In the genomic region with DNA sequence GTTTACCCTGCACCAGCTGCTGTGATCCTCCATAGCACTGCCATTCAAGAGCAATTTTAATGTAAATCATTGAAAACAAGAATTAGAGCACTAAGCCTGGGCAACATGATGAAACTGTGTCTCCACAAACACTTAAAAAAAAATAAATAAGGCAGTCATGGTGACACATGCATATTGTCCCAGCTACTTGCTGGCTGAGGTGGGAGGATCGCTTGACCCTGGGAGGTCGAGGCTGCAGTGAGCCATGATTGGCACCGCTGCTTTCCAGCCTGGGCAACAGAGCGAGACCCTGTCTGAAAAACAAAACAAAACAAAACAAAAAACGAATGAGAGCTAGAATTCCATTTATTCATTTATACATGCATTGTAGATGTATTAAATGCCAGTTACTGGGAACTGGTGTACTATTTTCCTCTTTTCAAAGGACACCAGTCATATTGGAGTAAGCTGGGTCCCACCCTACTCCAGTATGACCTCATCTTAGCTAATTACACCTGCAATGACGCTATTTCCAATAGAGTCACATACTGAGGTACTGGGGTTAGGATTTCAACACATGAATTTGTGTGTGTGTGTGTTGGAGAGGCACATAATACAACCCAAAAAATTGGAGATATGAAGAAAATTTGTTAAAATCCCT, we compare ENCODE assay signal across 24 cellular contexts.
A peak's percentile ranks its signal among the peaks of the same experiment; 100 is the strongest.
DNase-seq lines count a peak whose midpoint lies in the region; ATAC-seq and TF ChIP-seq lines count a peak whose summit lies in the region.
"Had no signal": no experiment of that assay in that cellular context is flagged by ENCODE, and none has a peak within 500 bp of the region (broad histone marks: within the 10 kb centered on the region; RNA-seq: fewer than 3 reads in every experiment).

No MANE protein-coding gene starts in this region.

- peaks cover 22% of the 10 kb centered on the region for H3K27me3 Mint-ChIP-seq in nephron progenitor cell (ENCODE audit: low read depth, poor library complexity)
- H3K27me3 Mint-ChIP-seq in stimulated activated naive CD8-positive, alpha-beta T cell treated with anti-CD3 and anti-CD28 coated beads, Interleukin-15, amount 100 ng/mL, for 72 hours: no peaks in the 10 kb centered on the region
- H3K27me3 Mint-ChIP-seq: activated naive CD4-positive, alpha-beta T cell treated with anti-CD3 and anti-CD28 coated beads, Interleukin-2, amount 10 ng/mL, durations not matched to agents 7 days and 5 days; T-cell had no signal

- no peak overlapping the region for H2BK120ac ChIP-seq in mesenchymal stem cell (ENCODE audit: low read depth, low read length)

- in situ Hi-C loops in brain microvascular endothelial cell (cut with HindIII; ENCODE audit: low pct_ligation_motif_present, low sequenced_read_pairs): no loop called here

- ATAC-seq in HCT116: no peak
- no peak for ATAC-seq in GM21717 (IDR thresholded peaks at IDR 0.05; ENCODE audit: unreplicated experiment)
- ATAC-seq in stimulated activated naive CD8-positive, alpha-beta T cell treated with anti-CD3 and anti-CD28 coated beads, Interleukin-15, amount 100 ng/mL, for 72 hours: no peak
- ATAC-seq: activated T-cell treated with anti-CD3 and anti-CD28 coated beads, Interleukin-2, amount 50 U/mL, for 4 hours; heart right ventricle; T-cell had no signal

- no peaks in the 10 kb centered on the region for H3K9me3 Mint-ChIP-seq in nephron progenitor cell
- peaks cover 0 to 4% of the 10 kb centered on the region in 2 donors for H3K9me3 Mint-ChIP-seq in stimulated activated naive CD8-positive, alpha-beta T cell treated with anti-CD3 and anti-CD28 coated beads, Interleukin-15, amount 100 ng/mL, for 72 hours
- H3K9me3 Mint-ChIP-seq: activated naive CD4-positive, alpha-beta T cell treated with anti-CD3 and anti-CD28 coated beads, Interleukin-2, amount 10 ng/mL, durations not matched to agents 7 days and 5 days; activated T-cell treated with anti-CD3 and anti-CD28 coated beads, Interleukin-2, amount 50 U/mL, for 4 hours; neural crest cell; stimulated activated memory B cell treated with anti-CD40 and anti-IgM and Interleukin-4, amounts not matched to agents 10 μg/mL and 1 μg/mL and 100 μg/mL, for 72 hours; T-cell had no signal

- H4K91ac ChIP-seq in mesenchymal stem cell (ENCODE audit: low read length): no peak overlapping the region

- no peak overlapping the region for H2BK12ac ChIP-seq in mesenchymal stem cell (ENCODE audit: low read length in 2 of 2)

- H3K36me3 ChIP-seq in HCT116 (ENCODE audit: control insufficient read depth in 1 of 2, insufficient read depth in 2 of 2, low read length in 2 of 2): no peaks in the 10 kb centered on the region
- peaks cover 98% of the 10 kb centered on the region for H3K36me3 ChIP-seq in brain microvascular endothelial cell (replicated peaks)
- H3K36me3 ChIP-seq in mesenchymal stem cell (ENCODE audit: control insufficient read depth in 1 of 2, insufficient read depth in 2 of 2, low read depth in 1 of 2, low read length in 2 of 2): peaks cover 52 to 70% of the 10 kb centered on the region in 2 experiments
- H3K36me3 ChIP-seq: HAP-1 had no signal

- RAD21 ChIA-PET in HCT116 (lab: Charles Lee; ENCODE audit: low non-redundant PET in 1 of 2, low total read pairs in 2 of 2, uncharacterized antibody in 2 of 2, unreplicated experiment in 2 of 2): no interaction called here

- H3K4me3 ChIP-seq in HCT116 (replicated peaks in 1 of 2; ENCODE audit: low read depth in 1 of 2, low read length in 2 of 2) (no peak overlapping the region), brain microvascular endothelial cell (ENCODE audit: low read depth, low read length) (no peak overlapping the region), mesenchymal stem cell (ENCODE audit: insufficient read depth in 1 of 2, low read depth in 1 of 2, low read length in 2 of 2) (no peak overlapping the region)
- H3K4me3 ChIP-seq: dorsolateral prefrontal cortex, HAP-1, heart right ventricle, thyroid gland had no signal

- no peak overlapping the region for H2AK5ac ChIP-seq in mesenchymal stem cell (ENCODE audit: low read length, severe bottlenecking)

- H3K23ac ChIP-seq in mesenchymal stem cell (ENCODE audit: low read length in 2 of 2): no peak overlapping the region

- BruUV-seq in HCT116 (replicated peaks; lab: Mats Ljungman, UMichigan): no TSS peak

- H3K36me3 Mint-ChIP-seq in nephron progenitor cell (ENCODE audit: low read depth): no peaks in the 10 kb centered on the region
- H3K36me3 Mint-ChIP-seq: stimulated activated memory B cell treated with anti-CD40 and anti-IgM and Interleukin-4, amounts not matched to agents 10 μg/mL and 1 μg/mL and 100 μg/mL, for 72 hours had no signal

- H3K27me3 ChIP-seq in HCT116 (ENCODE audit: insufficient read depth, low read length) (no peaks in the 10 kb centered on the region), brain microvascular endothelial cell (replicated peaks) (no peaks in the 10 kb centered on the region), mesenchymal stem cell (ENCODE audit: control insufficient read depth in 1 of 2, insufficient read depth in 1 of 2, low read length in 2 of 2) (no peaks in the 10 kb centered on the region)
- H3K27me3 ChIP-seq: dorsolateral prefrontal cortex, heart right ventricle, thyroid gland had no signal

- H3K4me2 ChIP-seq in HCT116 (ENCODE audit: low read length): peak overlapping the region; percentile 62
- no peak overlapping the region for H3K4me2 ChIP-seq in mesenchymal stem cell (ENCODE audit: low read length, poor library complexity, severe bottlenecking)

- TF ChIP-seq POLR2A in HCT116 (IDR thresholded peaks at IDR 0.05; ENCODE audit: borderline replicate concordance, extremely low read depth, insufficient read depth, insufficient read length): no peak

- DNase-seq in HCT116 (ENCODE audit: low read depth, low spot score): no peak
- peak; percentile 78 for DNase-seq in NCI-H345 (lab: John Stamatoyannopoulos, UW)
- no peak for DNase-seq in brain microvascular endothelial cell
- DNase-seq in nephron progenitor cell: no peak
- DNase-seq in mesenchymal stem cell: no peak
- DNase-seq in posterior vena cava (ENCODE audit: low spot score): no peak
- no peak for DNase-seq in stimulated activated naive CD8-positive, alpha-beta T cell treated with anti-CD3 and anti-CD28 coated beads, Interleukin-15, amount 100 ng/mL, for 72 hours
- DNase-seq: activated CD8-positive, alpha-beta memory T cell treated with anti-CD3 and anti-CD28 coated beads for 24 hours; activated naive CD4-positive, alpha-beta T cell treated with anti-CD3 and anti-CD28 coated beads, Interleukin-2, amount 10 ng/mL, durations not matched to agents 7 days and 5 days; activated T-cell treated with anti-CD3 and anti-CD28 coated beads, Interleukin-2, amount 50 U/mL, for 4 hours; dorsolateral prefrontal cortex; heart right ventricle; NCI-H1092; NCI-H2081 treated with DMSO at 0.1 percent for 48 hours; NCI-H524 treated with DMSO at 0.1 percent for 48 hours; posterior cingulate gyrus; SIG-M5; stimulated activated CD4-positive, alpha-beta T cell treated with anti-CD3 and anti-CD28 coated beads, Interleukin-2, amount 100 ng/mL, for 24 hours; T-cell had no signal

- CTCF ChIA-PET in HCT116 (lab: Charles Lee): no interaction called here

- H3K79me2 ChIP-seq in HCT116 (ENCODE audit: insufficient read depth, low read length): no peaks in the 10 kb centered on the region

- H3K27ac Mint-ChIP-seq in nephron progenitor cell: peak overlapping the region; percentile 6
- H3K27ac Mint-ChIP-seq in stimulated activated naive CD8-positive, alpha-beta T cell treated with anti-CD3 and anti-CD28 coated beads, Interleukin-15, amount 100 ng/mL, for 72 hours: no peak overlapping the region
- H3K27ac Mint-ChIP-seq: activated naive CD4-positive, alpha-beta T cell treated with anti-CD3 and anti-CD28 coated beads, Interleukin-2, amount 10 ng/mL, durations not matched to agents 7 days and 5 days; stimulated activated memory B cell treated with anti-CD40 and anti-IgM and Interleukin-4, amounts not matched to agents 10 μg/mL and 1 μg/mL and 100 μg/mL, for 72 hours; T-cell had no signal

- no peaks in the 10 kb centered on the region for H4K20me1 ChIP-seq in HCT116 (ENCODE audit: insufficient read depth)

- intact Hi-C loops in HCT116 (cut with micrococcal nuclease): no loop called here
- intact Hi-C loops in posterior vena cava (cut with DNase I): no loop called here

- H2BK5ac ChIP-seq in mesenchymal stem cell (ENCODE audit: low read depth, low read length, poor library complexity, severe bottlenecking): no peak overlapping the region

- no peak overlapping the region for H3K4ac ChIP-seq in mesenchymal stem cell (ENCODE audit: low read depth in 1 of 2, low read length in 2 of 2)

- H3K4me1 Mint-ChIP-seq in nephron progenitor cell: peaks cover 60% of the 10 kb centered on the region
- H3K4me1 Mint-ChIP-seq in stimulated activated naive CD8-positive, alpha-beta T cell treated with anti-CD3 and anti-CD28 coated beads, Interleukin-15, amount 100 ng/mL, for 72 hours: peaks cover 75% of the 10 kb centered on the region
- H3K4me1 Mint-ChIP-seq: activated naive CD4-positive, alpha-beta T cell treated with anti-CD3 and anti-CD28 coated beads, Interleukin-2, amount 10 ng/mL, durations not matched to agents 7 days and 5 days had no signal

- no peak overlapping the region for H3K9ac ChIP-seq in HCT116 (ENCODE audit: low read length)
- H3K9ac ChIP-seq in mesenchymal stem cell (ENCODE audit: low read length): no peak overlapping the region

- H3K18ac ChIP-seq in mesenchymal stem cell (ENCODE audit: low read depth in 1 of 2, low read length in 2 of 2): no peak overlapping the region

- H3K27ac ChIP-seq in HCT116 (ENCODE audit: low read depth, low read length) (peak overlapping the region; percentile 45; the same call in 1 of the 2 replicates), brain microvascular endothelial cell (peak overlapping the region; percentile 24), mesenchymal stem cell (ENCODE audit: low read length, poor library complexity, severe bottlenecking) (no peak overlapping the region)
- H3K27ac ChIP-seq: heart right ventricle had no signal

- H3K4me1 ChIP-seq in HCT116 (ENCODE audit: control insufficient read depth in 1 of 2, insufficient read depth in 2 of 2, low read length in 2 of 2): peaks cover 35 to 36% of the 10 kb centered on the region in 2 experiments
- peaks cover 2% of the 10 kb centered on the region for H3K4me1 ChIP-seq in mesenchymal stem cell (ENCODE audit: control insufficient read depth, insufficient read depth, low read depth, low read length)
- H3K4me1 ChIP-seq: HAP-1 had no signal

- no peak overlapping the region for H2AFZ ChIP-seq in HCT116 (ENCODE audit: low read depth, low read length, poor library complexity, severe bottlenecking)
- H2AFZ ChIP-seq in mesenchymal stem cell (ENCODE audit: low read depth, low read length): no peak overlapping the region

- no peak for TF ChIP-seq RAD21 in HCT116 (IDR thresholded peaks at IDR 0.05; ENCODE audit: low read depth)

- H3K9me3 ChIP-seq in HCT116 (ENCODE audit: control insufficient read depth in 1 of 2, insufficient read depth in 1 of 2, low read depth in 1 of 2, low read length in 2 of 2) (no peaks in the 10 kb centered on the region), mesenchymal stem cell (ENCODE audit: control insufficient read depth, low read length) (no peaks in the 10 kb centered on the region)
- H3K9me3 ChIP-seq: HAP-1, heart right ventricle, thyroid gland had no signal

- WGBS in mesenchymal stem cell: 95% methylated on average over 4 of the region's 6 CpGs

- H3K14ac ChIP-seq in mesenchymal stem cell (ENCODE audit: low read length in 2 of 2): no peak overlapping the region

- no peak overlapping the region for H2BK15ac ChIP-seq in mesenchymal stem cell (ENCODE audit: low read depth, poor library complexity, severe bottlenecking)

- peaks cover 14% of the 10 kb centered on the region for H3K79me1 ChIP-seq in mesenchymal stem cell (replicated peaks; ENCODE audit: low read length, poor library complexity, severe bottlenecking)

- H4K8ac ChIP-seq in mesenchymal stem cell (ENCODE audit: low read length): no peak overlapping the region

- no peaks in the 10 kb centered on the region for H3K9me2 ChIP-seq in HCT116 (ENCODE audit: insufficient read depth)

- POLR2A ChIA-PET in HCT116 (lab: Charles Lee): interaction anchor here (1.6 kb wide), 1 partner anchor 30 kb away, joined by 4 read pairs; no protein-coding TSS in a partner anchor

- TF ChIP-seq CTCF in HCT116 (IDR thresholded peaks at IDR 0.05 in 2 of 3, conservative IDR thresholded peaks at IDR 0.05 in 1 of 3; ENCODE audit: borderline replicate concordance in 1 of 3, insufficient read depth in 1 of 3, low read depth in 2 of 3, low read length in 2 of 3): no peak
- no peak for TF ChIP-seq CTCF in brain microvascular endothelial cell (IDR thresholded peaks at IDR 0.05; ENCODE audit: low read depth, low read length, missing control alignments)
- no peak for TF ChIP-seq CTCF in nephron progenitor cell (IDR thresholded peaks at IDR 0.05)

- no peak overlapping the region for H3K4me3 Mint-ChIP-seq in nephron progenitor cell
- no peak overlapping the region for H3K4me3 Mint-ChIP-seq in stimulated activated naive CD8-positive, alpha-beta T cell treated with anti-CD3 and anti-CD28 coated beads, Interleukin-15, amount 100 ng/mL, for 72 hours
- H3K4me3 Mint-ChIP-seq: activated naive CD4-positive, alpha-beta T cell treated with anti-CD3 and anti-CD28 coated beads, Interleukin-2, amount 10 ng/mL, durations not matched to agents 7 days and 5 days; activated T-cell treated with anti-CD3 and anti-CD28 coated beads, Interleukin-2, amount 50 U/mL, for 4 hours; neural crest cell; stimulated activated memory B cell treated with anti-CD40 and anti-IgM and Interleukin-4, amounts not matched to agents 10 μg/mL and 1 μg/mL and 100 μg/mL, for 72 hours; T-cell had no signal
